In genomic region chr9:115668506-115668905, GRCh38 we compare ENCODE assay signal across 14 cellular contexts.
A peak's percentile ranks its signal among the peaks of the same experiment; 100 is the strongest.
DNase-seq lines count a peak whose midpoint lies in the region; ATAC-seq, FAIRE-seq and TF ChIP-seq lines count a peak whose summit lies in the region.
"Had no signal": no experiment of that assay in that cellular context is flagged by ENCODE, and none has a peak within 500 bp of the region (broad histone marks: within the 10 kb centered on the region; RNA-seq: fewer than 3 reads in every experiment).

No MANE protein-coding gene starts in this region.

- H3K9me3 Mint-ChIP-seq in activated CD4-positive, alpha-beta memory T cell treated with anti-CD3 and anti-CD28 coated beads, Interleukin-2, amount 10 ng/mL, durations not matched to agents 7 days and 5 days: no peaks in the 10 kb centered on the region

- peak in 1 of 2 experiments; percentile 15; a peak in 1 of 5 replicates for TF ChIP-seq EP300 in A549 (IDR thresholded peaks at IDR 0.05)

- TF ChIP-seq RAD21 in A549 (conservative IDR thresholded peaks at IDR 0.05 in 1 of 2, IDR thresholded peaks at IDR 0.05 in 1 of 2): no peak

- ATAC-seq in A549 (no peak), HG02610 (IDR thresholded peaks at IDR 0.05; ENCODE audit: unreplicated experiment) (no peak)

- FAIRE-seq in A549 (lab: Jason Lieb, UNC): peak; percentile 72

- no peaks in the 10 kb centered on the region for H3K36me3 Mint-ChIP-seq in activated CD4-positive, alpha-beta memory T cell treated with anti-CD3 and anti-CD28 coated beads, Interleukin-2, amount 10 ng/mL, durations not matched to agents 7 days and 5 days (ENCODE audit: low read depth)

- H3K4me3 Mint-ChIP-seq in activated CD4-positive, alpha-beta memory T cell treated with anti-CD3 and anti-CD28 coated beads, Interleukin-2, amount 10 ng/mL, durations not matched to agents 7 days and 5 days: no peak overlapping the region
- H3K4me3 Mint-ChIP-seq: B cell had no signal

- H3K4me2 ChIP-seq in A549 (peak overlapping the region; percentile 21), hepatocyte (no peak overlapping the region)

- H3K27me3 Mint-ChIP-seq in activated CD4-positive, alpha-beta memory T cell treated with anti-CD3 and anti-CD28 coated beads, Interleukin-2, amount 10 ng/mL, durations not matched to agents 7 days and 5 days: no peaks in the 10 kb centered on the region
- H3K27me3 Mint-ChIP-seq: B cell had no signal

- H3K27ac ChIP-seq in A549: peak overlapping the region; percentile 91 to 98
- H3K27ac ChIP-seq in hepatocyte: peak overlapping the region; percentile 59
- H3K27ac ChIP-seq: VCaP had no signal

- CTCF ChIA-PET in A549 (lab: Yijun Ruan, JAX): interaction anchor here (1.1 to 3.5 kb wide), 3 partner anchors 64 to 78 kb away, joined by 3 to 26 read pairs (median 4); no protein-coding TSS in a partner anchor
- CTCF ChIA-PET in activated CD4-positive, alpha-beta memory T cell treated with anti-CD3 and anti-CD28 coated beads, Interleukin-2, amount 10 ng/mL, durations not matched to agents 7 days and 5 days (lab: Charles Lee): no interaction called here

- H3K79me2 ChIP-seq in hepatocyte: no peaks in the 10 kb centered on the region

- POLR2A ChIA-PET in A549 (lab: Yijun Ruan, JAX): interaction anchor here (0.8 to 1.1 kb wide), 2 partner anchors 53 to 276 kb away, joined by 3 read pairs; no protein-coding TSS in a partner anchor
- POLR2A ChIA-PET in activated CD4-positive, alpha-beta memory T cell treated with anti-CD3 and anti-CD28 coated beads, Interleukin-2, amount 10 ng/mL, durations not matched to agents 7 days and 5 days (lab: Charles Lee): no interaction called here

- no peak for TF ChIP-seq POLR2A in A549 (IDR thresholded peaks at IDR 0.05; ENCODE audit: low read length)

- TF ChIP-seq CTCF in A549 (IDR thresholded peaks at IDR 0.05) (no peak), hepatocyte (IDR thresholded peaks at IDR 0.05; ENCODE audit: poor library complexity) (no peak)

- H3K4me1 ChIP-seq in A549 (peaks cover 45% of the 10 kb centered on the region), hepatocyte (ENCODE audit: insufficient read depth) (no peaks in the 10 kb centered on the region)

- H3K4me3 ChIP-seq in A549: no peak overlapping the region
- H3K4me3 ChIP-seq in hepatocyte: no peak overlapping the region
- H3K4me3 ChIP-seq: tibial artery had no signal

- WGBS in A549 (ENCODE audit: missing lambda C conversion rate): 87% methylated on average over 2 of the region's 2 CpGs
- WGBS in hepatocyte (ENCODE audit: low lambda C conversion rate, missing lambda C conversion rate): 98% methylated on average over 2 of the region's 2 CpGs

- no peaks in the 10 kb centered on the region for H3K4me1 Mint-ChIP-seq in activated CD4-positive, alpha-beta memory T cell treated with anti-CD3 and anti-CD28 coated beads, Interleukin-2, amount 10 ng/mL, durations not matched to agents 7 days and 5 days
- H3K4me1 Mint-ChIP-seq: B cell had no signal

- no peak overlapping the region for H3K27ac Mint-ChIP-seq in activated CD4-positive, alpha-beta memory T cell treated with anti-CD3 and anti-CD28 coated beads, Interleukin-2, amount 10 ng/mL, durations not matched to agents 7 days and 5 days
- H3K27ac Mint-ChIP-seq: B cell had no signal

- H3K27me3 ChIP-seq in hepatocyte: no peaks in the 10 kb centered on the region
- H3K27me3 ChIP-seq: tibial artery had no signal

- in situ Hi-C loops in KBM-7 (cut with MboI; ENCODE audit: low pct_unique_long_range_greater_than_20kb, low sequenced_read_pairs): no loop called here

- H2AFZ ChIP-seq in hepatocyte: no peak overlapping the region

- peaks cover 3% of the 10 kb centered on the region; the same call in 1 of the 3 replicates for H3K9me3 ChIP-seq in A549
- no peaks in the 10 kb centered on the region for H3K9me3 ChIP-seq in hepatocyte (ENCODE audit: low read depth)
- H3K9me3 ChIP-seq: tibial artery had no signal

- DNase-seq in A549 (ENCODE audit: low read depth in 1 of 2, low spot score in 1 of 2) (peak in 1 of 2 experiments; percentile 51), HS-27A (ENCODE audit: low read depth) (peak; percentile 47), astrocyte of the hippocampus (ENCODE audit: low read depth, low spot score) (peak; percentile 46), hepatocyte (ENCODE audit: low spot score) (peak; percentile 19), T-helper 1 cell (no peak), KBM-7 (no peak)
- no peak for DNase-seq in activated CD4-positive, alpha-beta memory T cell treated with anti-CD3 and anti-CD28 coated beads, Interleukin-2, amount 10 ng/mL, durations not matched to agents 7 days and 5 days
- DNase-seq: activated CD8-positive, alpha-beta memory T cell treated with anti-CD3 and anti-CD28 coated beads, Interleukin-2, amount 50 U/mL, for 48 hours; MV-4-11; SHP77; tibial artery had no signal

- no peaks in the 10 kb centered on the region for H3K9me2 ChIP-seq in hepatocyte (replicated peaks; ENCODE audit: insufficient read depth)

- H3K36me3 ChIP-seq in hepatocyte (replicated peaks; ENCODE audit: insufficient read depth, low read depth): no peaks in the 10 kb centered on the region
- H3K36me3 ChIP-seq: tibial artery had no signal

- no peaks in the 10 kb centered on the region for H4K20me1 ChIP-seq in hepatocyte (ENCODE audit: insufficient read depth, poor library complexity, severe bottlenecking)

TF ChIP-seq in A549, 52 proteins besides CTCF, POLR2A, EP300 and RAD21:
- no peak for TF ChIP-seq NPAS2 (CRISPR knock-in tag; IDR thresholded peaks at IDR 0.05; ENCODE audit: borderline replicate concordance)
- TF ChIP-seq ZNF302 (CRISPR knock-in tag; IDR thresholded peaks at IDR 0.05): no peak
- TF ChIP-seq HES2 (IDR thresholded peaks at IDR 0.05): peak; percentile 69; the same call in 1 of the 2 replicates
- TF ChIP-seq ATOH8 (CRISPR knock-in tag; IDR thresholded peaks at IDR 0.05; ENCODE audit: low read depth): no peak
- TF ChIP-seq NR3C1 (IDR thresholded peaks at IDR 0.05): no peak
- TF ChIP-seq FOSL2 (IDR thresholded peaks at IDR 0.05): 0 out of 2 replicates have a peak, but pooled peaks have one; percentile 11
- peak; percentile 58 for TF ChIP-seq FOSL2 (CRISPR knock-in tag; IDR thresholded peaks at IDR 0.05)
- no peak for TF ChIP-seq RNF2 (IDR thresholded peaks at IDR 0.05; ENCODE audit: borderline replicate concordance, low read depth)
- peak; percentile 22; the same call in 1 of the 2 replicates for TF ChIP-seq JUNB (IDR thresholded peaks at IDR 0.05)
- TF ChIP-seq TP53 (CRISPR knock-in tag; IDR thresholded peaks at IDR 0.05): no peak
- TF ChIP-seq CEBPB (IDR thresholded peaks at IDR 0.05): peak; percentile 47 to 67; a peak in 2 of 4 replicates
- no peak for TF ChIP-seq FOXS1 (CRISPR knock-in tag; IDR thresholded peaks at IDR 0.05)

Comparison
In these comparisons a context has a peak if more than half of its experiments do, and no peak if none do; other contexts are left out.
1. DNase-seq: peak in HS-27A (single experiment), astrocyte of the hippocampus (single experiment) and hepatocyte (single experiment); none in T-helper 1 cell (0 of 5), activated CD4-positive, alpha-beta memory T cell treated with anti-CD3 and anti-CD28 coated beads, Interleukin-2, amount 10 ng/mL, durations not matched to agents 7 days and 5 days (single experiment) and KBM-7 (single experiment).